Comparison of ENCODE assay signal across 8 cellular contexts in the genomic region with DNA sequence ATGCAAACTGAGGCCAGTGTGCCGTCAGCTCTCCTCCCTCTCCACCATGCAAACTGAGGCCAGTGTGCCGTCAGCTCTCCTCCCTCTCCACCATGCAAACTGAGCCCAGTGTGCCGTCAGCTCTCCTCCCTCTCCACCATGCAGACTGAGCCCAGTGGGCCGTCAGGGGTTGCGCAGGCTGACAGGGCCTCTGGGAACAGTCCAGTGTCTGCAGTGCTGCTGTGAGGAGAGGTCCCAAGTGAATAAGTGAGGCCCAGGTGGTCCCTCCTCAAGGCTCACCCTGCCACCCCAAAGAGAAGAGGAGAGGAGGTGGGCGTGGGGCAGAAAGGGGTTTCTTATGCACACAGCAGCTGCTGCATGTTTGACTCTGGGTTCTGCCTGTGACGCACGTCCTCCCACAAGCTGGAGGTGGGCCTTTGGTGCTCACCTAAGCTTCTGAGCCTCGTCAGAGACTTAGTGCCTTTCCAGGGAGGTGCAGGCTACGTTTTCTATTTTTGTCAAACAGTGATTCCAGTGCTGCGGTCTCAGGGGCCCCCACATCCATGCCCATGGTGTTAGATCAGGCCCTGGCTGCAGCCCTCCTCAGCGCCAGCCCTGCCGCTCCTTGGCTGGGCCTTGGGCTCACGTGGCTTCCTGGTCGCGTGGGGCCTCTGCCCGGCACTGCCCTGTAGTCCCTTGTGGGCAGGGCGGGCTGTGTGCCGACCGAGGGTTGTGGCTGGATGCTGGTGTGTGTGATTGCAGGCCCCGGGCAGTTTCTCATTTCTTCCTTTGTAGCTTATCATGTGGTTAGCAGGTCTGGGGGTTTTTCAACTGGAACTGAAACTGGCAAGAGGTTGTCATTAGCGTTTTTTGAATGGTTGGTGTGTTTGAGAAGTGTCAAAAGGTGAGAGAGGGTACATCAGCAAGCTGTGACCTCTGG. TPM values are rescaled to one million over a fixed set of nuclear protein-coding genes. Genes with fewer than 3 reads are reported as not detected.
DNase-seq lines count a peak whose midpoint lies in the region; ATAC-seq and TF ChIP-seq lines count a peak whose summit lies in the region.

No MANE protein-coding gene starts in this region.

- in situ Hi-C loops in gastrocnemius medialis (cut with MboI; ENCODE audit: low sequenced_read_pairs in 4 of 4): no loop called here

- H3K4me3 ChIP-seq in ascending aorta: no peak overlapping the region
- no peak overlapping the region for H3K4me3 ChIP-seq in gastrocnemius medialis
- no peak overlapping the region for H3K4me3 ChIP-seq in SK-N-SH (ENCODE audit: low read depth in 2 of 2, low read length in 1 of 2)

- TF ChIP-seq EP300 in SK-N-SH (IDR thresholded peaks at IDR 0.05; ENCODE audit: borderline replicate concordance in 1 of 2, low read depth in 1 of 2, low read length in 1 of 2): no peak

- H3K4me1 ChIP-seq in ascending aorta (peaks cover 0 to 13% of the 10 kb centered on the region in 2 donors), gastrocnemius medialis (peaks cover 5 to 13% of the 10 kb centered on the region in 2 donors), SK-N-SH (ENCODE audit: control insufficient read depth in 1 of 2, insufficient read depth in 2 of 2, low read depth in 1 of 2, low read length in 1 of 2) (no peaks in the 10 kb centered on the region; a peak in 1 of 4 replicates)

- H3K36me3 ChIP-seq in ascending aorta (peaks cover 32 to 55% of the 10 kb centered on the region in 2 donors), gastrocnemius medialis (peaks cover 0 to 13% of the 10 kb centered on the region in 2 donors), SK-N-SH (replicated peaks in 1 of 2; ENCODE audit: control insufficient read depth in 1 of 2, insufficient read depth in 2 of 2, low read length in 1 of 2) (peaks cover 0 to 20% of the 10 kb centered on the region in 2 experiments)

- H4K20me1 ChIP-seq in SK-N-SH (ENCODE audit: insufficient read depth): 0 out of 2 replicates have a peak, but pooled peaks cover 4% of the 10 kb centered on the region

- no peak for TF ChIP-seq POLR2A in gastrocnemius medialis (IDR thresholded peaks at IDR 0.05)

- H2AFZ ChIP-seq in SK-N-SH (ENCODE audit: low read depth): no peak overlapping the region

- H3K79me2 ChIP-seq in SK-N-SH (ENCODE audit: insufficient read depth): peaks cover 8% of the 10 kb centered on the region; the same call in 1 of the 2 replicates

- peak; percentile 79 for DNase-seq in CMK (ENCODE audit: low read depth)
- DNase-seq in ascending aorta (ENCODE audit: low spot score in 2 of 2): peak; percentile 56 to 83
- peak; percentile 20 to 59 for DNase-seq in gastrocnemius medialis
- no peak for DNase-seq in NCI-H1694 treated with DMSO at 0.1 percent for 48 hours (lab: John Stamatoyannopoulos, UW)
- DNase-seq in NCI-H128 (lab: John Stamatoyannopoulos, UW; ENCODE audit: unreplicated experiment): no peak
- DNase-seq in SK-N-SH: no peak

- intact Hi-C loops in ascending aorta (cut with DNase I): no loop called here
- intact Hi-C loops in gastrocnemius medialis (cut with DNase I; ENCODE audit: low total_unique reads): no loop called here

- CTCF ChIA-PET in SK-N-SH (lab: Yijun Ruan, JAX): interaction anchor here (0.8 to 1.5 kb wide), 2 partner anchors 12 to 46 kb away, joined by 4 to 5 read pairs; no protein-coding TSS in a partner anchor

- no peaks in the 10 kb centered on the region for H3F3A ChIP-seq in SK-N-SH (replicated peaks; ENCODE audit: insufficient read depth)

- H3K27ac ChIP-seq in ascending aorta: peak overlapping the region; percentile 18 to 44
- H3K27ac ChIP-seq in gastrocnemius medialis: peak overlapping the region in 2 of 4 donors; percentile 7 to 8
- H3K27ac ChIP-seq in SK-N-SH (ENCODE audit: low read depth in 2 of 2, low read length in 1 of 2): no peak overlapping the region

- H3K27me3 ChIP-seq in ascending aorta: no peaks in the 10 kb centered on the region
- no peaks in the 10 kb centered on the region for H3K27me3 ChIP-seq in gastrocnemius medialis
- H3K27me3 ChIP-seq in SK-N-SH (ENCODE audit: insufficient read depth): no peaks in the 10 kb centered on the region

- H3K9me2 ChIP-seq in SK-N-SH: no peaks in the 10 kb centered on the region

- H3K9me3 ChIP-seq in ascending aorta: no peaks in the 10 kb centered on the region
- H3K9me3 ChIP-seq in gastrocnemius medialis: no peaks in the 10 kb centered on the region
- H3K9me3 ChIP-seq in SK-N-SH: no peaks in the 10 kb centered on the region

- H3K4me2 ChIP-seq in SK-N-SH: no peak overlapping the region

- 91% methylated on average over 9 of the region's 22 CpGs for WGBS in SK-N-SH (ENCODE audit: low lambda C conversion rate)

- no peak for TF ChIP-seq CTCF in ascending aorta (IDR thresholded peaks at IDR 0.05)
- no peak for TF ChIP-seq CTCF in gastrocnemius medialis (IDR thresholded peaks at IDR 0.05 in 4 of 5, conservative IDR thresholded peaks at IDR 0.05 in 1 of 5)
- TF ChIP-seq CTCF in SK-N-SH (IDR thresholded peaks at IDR 0.05): no peak

- POLR2A ChIA-PET in SK-N-SH (lab: Yijun Ruan, JAX): no interaction called here

- ATAC-seq in GM19438 (IDR thresholded peaks at IDR 0.05; ENCODE audit: low read depth, unreplicated experiment) (peak; percentile 63), HG03354 (IDR thresholded peaks at IDR 0.05; ENCODE audit: poor library complexity, severe bottlenecking, unreplicated experiment) (peak; percentile 81), gastrocnemius medialis (peak in 1 of 2 donors; percentile 60)

- no peak overlapping the region for H3K9ac ChIP-seq in SK-N-SH

- TF ChIP-seq RAD21 in SK-N-SH (IDR thresholded peaks at IDR 0.05; ENCODE audit: low read length): no peak

TF ChIP-seq in SK-N-SH, 30 proteins besides CTCF, POLR2A, EP300 and RAD21:
- no peak for TF ChIP-seq JUND (IDR thresholded peaks at IDR 0.05)
- TF ChIP-seq RFX5 (IDR thresholded peaks at IDR 0.05; ENCODE audit: low read length): no peak
- TF ChIP-seq, protein P1, sequence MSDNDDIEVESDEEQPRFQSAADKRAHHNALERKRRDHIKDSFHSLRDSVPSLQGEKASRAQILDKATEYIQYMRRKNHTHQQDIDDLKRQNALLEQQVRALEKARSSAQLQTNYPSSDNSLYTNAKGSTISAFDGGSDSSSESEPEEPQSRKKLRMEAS (IDR thresholded peaks at IDR 0.05; ENCODE audit: low read depth): no peak
- no peak for TF ChIP-seq SIN3A (IDR thresholded peaks at IDR 0.05; ENCODE audit: borderline replicate concordance, low read depth, low read length)
- TF ChIP-seq NRF1 (IDR thresholded peaks at IDR 0.05; ENCODE audit: low read depth, low read length): no peak
- TF ChIP-seq, protein P2, sequence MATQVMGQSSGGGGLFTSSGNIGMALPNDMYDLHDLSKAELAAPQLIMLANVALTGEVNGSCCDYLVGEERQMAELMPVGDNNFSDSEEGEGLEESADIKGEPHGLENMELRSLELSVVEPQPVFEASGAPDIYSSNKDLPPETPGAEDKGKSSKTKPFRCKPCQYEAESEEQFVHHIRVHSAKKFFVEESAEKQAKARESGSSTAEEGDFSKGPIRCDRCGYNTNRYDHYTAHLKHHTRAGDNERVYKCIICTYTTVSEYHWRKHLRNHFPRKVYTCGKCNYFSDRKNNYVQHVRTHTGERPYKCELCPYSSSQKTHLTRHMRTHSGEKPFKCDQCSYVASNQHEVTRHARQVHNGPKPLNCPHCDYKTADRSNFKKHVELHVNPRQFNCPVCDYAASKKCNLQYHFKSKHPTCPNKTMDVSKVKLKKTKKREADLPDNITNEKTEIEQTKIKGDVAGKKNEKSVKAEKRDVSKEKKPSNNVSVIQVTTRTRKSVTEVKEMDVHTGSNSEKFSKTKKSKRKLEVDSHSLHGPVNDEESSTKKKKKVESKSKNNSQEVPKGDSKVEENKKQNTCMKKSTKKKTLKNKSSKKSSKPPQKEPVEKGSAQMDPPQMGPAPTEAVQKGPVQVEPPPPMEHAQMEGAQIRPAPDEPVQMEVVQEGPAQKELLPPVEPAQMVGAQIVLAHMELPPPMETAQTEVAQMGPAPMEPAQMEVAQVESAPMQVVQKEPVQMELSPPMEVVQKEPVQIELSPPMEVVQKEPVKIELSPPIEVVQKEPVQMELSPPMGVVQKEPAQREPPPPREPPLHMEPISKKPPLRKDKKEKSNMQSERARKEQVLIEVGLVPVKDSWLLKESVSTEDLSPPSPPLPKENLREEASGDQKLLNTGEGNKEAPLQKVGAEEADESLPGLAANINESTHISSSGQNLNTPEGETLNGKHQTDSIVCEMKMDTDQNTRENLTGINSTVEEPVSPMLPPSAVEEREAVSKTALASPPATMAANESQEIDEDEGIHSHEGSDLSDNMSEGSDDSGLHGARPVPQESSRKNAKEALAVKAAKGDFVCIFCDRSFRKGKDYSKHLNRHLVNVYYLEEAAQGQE (IDR thresholded peaks at IDR 0.05; ENCODE audit: low read depth, low read length): no peak
- TF ChIP-seq EZH2phosphoT487 (IDR thresholded peaks at IDR 0.05; ENCODE audit: borderline replicate concordance, low read depth): no peak
- TF ChIP-seq RXRA (IDR thresholded peaks at IDR 0.05; ENCODE audit: borderline replicate concordance, low read depth): no peak

RNA-seq across cellular contexts. Expression of a gene that starts 7.1 kb away (rescaled TPM):
- total RNA-seq in ascending aorta (24.9 TPM), gastrocnemius medialis (1 to 10 TPM; 1.4 to 4.1 (median 3.3) TPM)
- polyA plus RNA-seq in SK-N-SH (2012; rRNA removed): 7.6 and 8.7 TPM in 2 replicates
- polyA plus RNA-seq in SK-N-SH (2012; cell fraction: cytosol; rRNA removed): 3.3 and 4.5 TPM in 2 replicates
- 36.5 and 41.4 TPM in 2 replicates for polyA plus RNA-seq in SK-N-SH (2012; cell fraction: nucleus; rRNA removed)

RNA-seq across cellular contexts. Expression of a gene that starts 42.8 kb away (rescaled TPM):
- total RNA-seq in ascending aorta (209 TPM), gastrocnemius medialis (1 to 10 TPM; 1.8 to 6.7 (median 4.7) TPM)
- 0.18 and 0.19 TPM in 2 replicates for polyA plus RNA-seq in SK-N-SH (2012; rRNA removed)
- 0.08 and 0.12 TPM in 2 replicates for polyA plus RNA-seq in SK-N-SH (2012; cell fraction: cytosol; rRNA removed)
- polyA plus RNA-seq in SK-N-SH (2012; cell fraction: nucleus; rRNA removed): 0.21 and 0.39 TPM in 2 replicates

Comparison
In these comparisons a context has a peak if more than half of its experiments do, and no peak if none do; other contexts are left out.
1. DNase-seq: peak in CMK (single experiment), ascending aorta (2 of 2) and gastrocnemius medialis (2 of 2); none in NCI-H1694 treated with DMSO at 0.1 percent for 48 hours (single experiment), NCI-H128 (single experiment) and SK-N-SH (single experiment).
2. H3K27ac ChIP-seq: peak in ascending aorta (2 of 2); none in SK-N-SH (0 of 2).
3. RNA of a gene that starts 42.8 kb away (total RNA-seq): 209 TPM in ascending aorta (single experiment); 1.8 to 6.7 TPM in gastrocnemius medialis; every median in the first group is over 10 times any median in the second.